Comparison of ENCODE assay signal across 9 cellular contexts in genomic region chr3:196499807-196500524, GRCh38. TPM values are rescaled to one million over a fixed set of nuclear protein-coding genes. Genes with fewer than 3 reads are reported as not detected.
DNase-seq lines count a peak whose midpoint lies in the region; ATAC-seq and TF ChIP-seq lines count a peak whose summit lies in the region.
"Had no signal": no experiment of that assay in that cellular context is flagged by ENCODE, and none has a peak within 500 bp of the region (broad histone marks: within the 10 kb centered on the region; RNA-seq: fewer than 3 reads in every experiment).

No MANE protein-coding gene starts in this region.

- H3K9me3 Mint-ChIP-seq in activated naive CD8-positive, alpha-beta T cell treated with anti-CD3 and anti-CD28 coated beads for 36 hours, result no peaks in the 10 kb centered on the region

- no peak for ATAC-seq in HG03045 (IDR thresholded peaks at IDR 0.05; ENCODE audit: unreplicated experiment)
- ATAC-seq in mucosa of descending colon, result no peak

- H3K27ac Mint-ChIP-seq in activated naive CD8-positive, alpha-beta T cell treated with anti-CD3 and anti-CD28 coated beads for 36 hours, result peak overlapping the region; percentile 100

- H3K4me3 Mint-ChIP-seq in activated naive CD8-positive, alpha-beta T cell treated with anti-CD3 and anti-CD28 coated beads for 36 hours, result peak overlapping the region; percentile 100

- H3K4me1 Mint-ChIP-seq in activated naive CD8-positive, alpha-beta T cell treated with anti-CD3 and anti-CD28 coated beads for 36 hours, result peaks cover 42% of the 10 kb centered on the region

- H3K9ac ChIP-seq in liver (ENCODE audit: low read depth in 1 of 2, low read length in 2 of 2), result no peak overlapping the region

- no peak for TF ChIP-seq RAD21 in liver (IDR thresholded peaks at IDR 0.05)

- TF ChIP-seq CTCF in liver (IDR thresholded peaks at IDR 0.05; ENCODE audit: low read depth, low read length, missing input control) (no peak), tibial artery (IDR thresholded peaks at IDR 0.05) (no peak), mucosa of descending colon (IDR thresholded peaks at IDR 0.05) (no peak)

- intact Hi-C loops in tibial artery (cut with DNase I; ENCODE audit: low total_unique reads), result no loop called here
- intact Hi-C loops in mucosa of descending colon (cut with DNase I, micrococcal nuclease), result no loop called here

- H3K4me1 ChIP-seq in liver (ENCODE audit: control insufficient read depth in 4 of 4, insufficient read depth in 4 of 4, low read length in 3 of 4), result peaks cover 4 to 22% (median 14%) of the 10 kb centered on the region in 4 donors
- H3K4me1 ChIP-seq in tibial artery, result peaks cover 0 to 41% (median 19%) of the 10 kb centered on the region in 4 donors
- H3K4me1 ChIP-seq in mucosa of descending colon (ENCODE audit: low read depth), result peaks cover 9% of the 10 kb centered on the region

- H3K4me3 ChIP-seq in liver (ENCODE audit: low read depth in 1 of 3, low read length in 3 of 3) (peak overlapping the region; percentile 29 to 83 (median 54)), tibial artery (peak overlapping the region; percentile 87 to 98), mucosa of descending colon (no peak overlapping the region)
- H3K4me3 ChIP-seq: SJSA1 had no signal

- H3K9me3 ChIP-seq in liver (ENCODE audit: control insufficient read depth in 4 of 4, low read length in 3 of 4), result no peaks in the 10 kb centered on the region
- H3K9me3 ChIP-seq in tibial artery, result no peaks in the 10 kb centered on the region
- H3K9me3 ChIP-seq in mucosa of descending colon, result no peaks in the 10 kb centered on the region
- H3K9me3 ChIP-seq: SJSA1 had no signal

- peaks cover 51% of the 10 kb centered on the region for H3K36me3 Mint-ChIP-seq in activated naive CD8-positive, alpha-beta T cell treated with anti-CD3 and anti-CD28 coated beads for 36 hours

- WGBS in liver, result 73% methylated on average over 11 of the region's 11 CpGs

- H3K27me3 Mint-ChIP-seq in activated naive CD8-positive, alpha-beta T cell treated with anti-CD3 and anti-CD28 coated beads for 36 hours, result no peaks in the 10 kb centered on the region

- no peaks in the 10 kb centered on the region for H3K27me3 ChIP-seq in liver (ENCODE audit: control insufficient read depth in 4 of 4, insufficient read depth in 4 of 4, low read length in 3 of 4)
- no peaks in the 10 kb centered on the region for H3K27me3 ChIP-seq in tibial artery
- H3K27me3 ChIP-seq: SJSA1 had no signal

- DNase-seq in activated T-cell treated with anti-CD3 and anti-CD28 coated beads for 48 hours (ENCODE audit: low read depth) (peak; percentile 18), tibial artery (no peak), mucosa of descending colon (no peak), NCI-H2029 (lab: John Stamatoyannopoulos, UW) (no peak)
- no peak for DNase-seq in activated T-cell treated with anti-CD3 and anti-CD28 coated beads, Interleukin-2, amount 50 U/mL, for 1 hour
- no peak for DNase-seq in activated naive CD8-positive, alpha-beta T cell treated with anti-CD3 and anti-CD28 coated beads for 36 hours

- H3K27ac ChIP-seq in liver (ENCODE audit: low read depth in 1 of 2, low read length in 2 of 2), result peak overlapping the region; percentile 13 to 33
- peak overlapping the region in 1 of 2 donors; percentile 95 for H3K27ac ChIP-seq in tibial artery
- H3K27ac ChIP-seq: SJSA1 had no signal

- H3K36me3 ChIP-seq in liver (ENCODE audit: control insufficient read depth in 4 of 4, insufficient read depth in 3 of 4, low read depth in 1 of 4, low read length in 3 of 4), result no peaks in the 10 kb centered on the region
- no peaks in the 10 kb centered on the region for H3K36me3 ChIP-seq in tibial artery
- no peaks in the 10 kb centered on the region for H3K36me3 ChIP-seq in mucosa of descending colon (ENCODE audit: low read depth)

TF ChIP-seq in liver, 16 proteins besides CTCF, POLR2A, EP300 and RAD21:
- no peak for TF ChIP-seq JUND (IDR thresholded peaks at IDR 0.05)
- no peak for TF ChIP-seq YY1 (IDR thresholded peaks at IDR 0.05)
- no peak for TF ChIP-seq FOXA2 (IDR thresholded peaks at IDR 0.05)
- no peak for TF ChIP-seq FOXA1 (IDR thresholded peaks at IDR 0.05)
- TF ChIP-seq TAF1 (conservative IDR thresholded peaks at IDR 0.05), result no peak
- TF ChIP-seq, protein P1, sequence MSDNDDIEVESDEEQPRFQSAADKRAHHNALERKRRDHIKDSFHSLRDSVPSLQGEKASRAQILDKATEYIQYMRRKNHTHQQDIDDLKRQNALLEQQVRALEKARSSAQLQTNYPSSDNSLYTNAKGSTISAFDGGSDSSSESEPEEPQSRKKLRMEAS (IDR thresholded peaks at IDR 0.05), result no peak
- TF ChIP-seq RXRA (IDR thresholded peaks at IDR 0.05), result no peak
- no peak for TF ChIP-seq HNF4A (conservative IDR thresholded peaks at IDR 0.05)
- no peak for TF ChIP-seq EGR1 (IDR thresholded peaks at IDR 0.05; ENCODE audit: low read depth in 2 of 2)
- no peak for TF ChIP-seq ZBTB33 (IDR thresholded peaks at IDR 0.05)
- TF ChIP-seq NR2F2 (IDR thresholded peaks at IDR 0.05), result no peak
- no peak for TF ChIP-seq HNF4G (IDR thresholded peaks at IDR 0.05)
- TF ChIP-seq ATF3 (IDR thresholded peaks at IDR 0.05), result no peak
- TF ChIP-seq GABPA (IDR thresholded peaks at IDR 0.05 in 1 of 2, conservative IDR thresholded peaks at IDR 0.05 in 1 of 2), result no peak
- no peak for TF ChIP-seq REST (IDR thresholded peaks at IDR 0.05)
- no peak for TF ChIP-seq SP1 (IDR thresholded peaks at IDR 0.05)

RNA-seq across cellular contexts. Expression of gene RNF168, which starts 3.6 kb away (rescaled TPM):
- total RNA-seq in activated naive CD8-positive, alpha-beta T cell treated with anti-CD3 and anti-CD28 coated beads for 36 hours, result 10 to 100 TPM; 24.5 to 27.1 TPM
- total RNA-seq in liver, result 10 to 100 TPM in 1 of 2 donors, 1 to 10 TPM in 1; 9.2 to 10.0 TPM
- polyA plus RNA-seq in liver, result 1 to 10 TPM; 3.4 to 5.5 TPM
- total RNA-seq in mucosa of descending colon, result 10 to 100 TPM; 23.7 to 29.2 (median 24.9) TPM

RNA-seq across cellular contexts. Expression of gene SMCO1, which starts 15.2 kb away (rescaled TPM):
- not detected for total RNA-seq in activated naive CD8-positive, alpha-beta T cell treated with anti-CD3 and anti-CD28 coated beads for 36 hours
- total RNA-seq in liver, result under 1 TPM in 1 of 2 donors, not detected in 1; 0.05 TPM
- polyA plus RNA-seq in liver, result not detected
- not detected for total RNA-seq in mucosa of descending colon
- total RNA-seq: SJSA1 had no signal
